8 cellular contexts compared by ENCODE assay signal in the genomic region with DNA sequence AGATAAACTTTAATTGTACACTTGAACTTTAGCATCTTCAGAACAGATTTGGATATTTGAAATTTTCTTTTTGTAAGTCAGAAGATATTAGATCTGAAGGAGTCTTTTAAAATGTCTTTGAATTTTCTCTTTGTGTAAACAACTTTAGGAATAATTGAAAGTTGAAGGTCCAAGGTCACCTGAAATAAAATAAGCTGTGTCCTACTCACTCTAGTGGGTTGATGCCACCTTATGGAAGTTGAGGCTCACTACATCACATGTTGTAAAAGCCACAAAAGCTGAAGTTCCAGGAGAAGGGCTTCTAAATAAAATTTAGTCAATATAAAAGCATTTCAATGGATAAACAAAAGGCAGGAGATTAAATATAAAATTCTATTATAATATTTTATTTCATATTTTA.
DNase-seq lines count a peak whose midpoint lies in the region; TF ChIP-seq lines count a peak whose summit lies in the region.

No MANE protein-coding gene starts in this region.

- H3K4me3 Mint-ChIP-seq in HFFc6, result no peak overlapping the region
- no peak overlapping the region for H3K4me3 Mint-ChIP-seq in endodermal cell

- H3K27me3 Mint-ChIP-seq in HFFc6 (ENCODE audit: insufficient read depth) (no peaks in the 10 kb centered on the region; the same call in 1 of the 2 replicates), endodermal cell (ENCODE audit: insufficient read depth) (no peaks in the 10 kb centered on the region)

- H3K4me1 ChIP-seq in endodermal cell (ENCODE audit: control insufficient read depth, insufficient read depth, low read length), result no peaks in the 10 kb centered on the region

- no peaks in the 10 kb centered on the region for H3K36me3 Mint-ChIP-seq in HFFc6 (ENCODE audit: low read depth)
- H3K36me3 Mint-ChIP-seq in endodermal cell (ENCODE audit: low read depth), result no peaks in the 10 kb centered on the region

- H3K9ac ChIP-seq in endodermal cell (ENCODE audit: extremely low read depth, low read length, poor library complexity, severe bottlenecking), result no peak overlapping the region

- DNase-seq in SIG-M5 treated with dmso at 0.1 percent for 504 hours (lab: John Stamatoyannopoulos, UW; ENCODE audit: unreplicated experiment) (peak; percentile 55), SIG-M5 (lab: John Stamatoyannopoulos, UW) (no peak), HFFc6 (peak; percentile 10), NCI-H460 (ENCODE audit: extremely low read depth, low read depth) (peak; percentile 27), endodermal cell (no peak), superior temporal gyrus (ENCODE audit: extremely low spot score) (peak; percentile 79), 8988T (no peak), H7 (no peak)

- H3K4me1 Mint-ChIP-seq in HFFc6 (ENCODE audit: low read depth) (peaks cover 7% of the 10 kb centered on the region; the same call in 1 of the 2 replicates), endodermal cell (peaks cover 17% of the 10 kb centered on the region)

- TF ChIP-seq CTCF in HFFc6 (IDR thresholded peaks at IDR 0.05) (peak; percentile 79), endodermal cell (conservative IDR thresholded peaks at IDR 0.05) (peak; percentile 84)

- H3K36me3 ChIP-seq in endodermal cell (ENCODE audit: control insufficient read depth, insufficient read depth, low read length), result no peaks in the 10 kb centered on the region
- H3K36me3 ChIP-seq in H7 (replicated peaks; ENCODE audit: control insufficient read depth, insufficient read depth, low read length), result no peaks in the 10 kb centered on the region

- no peak overlapping the region for H3K4me3 ChIP-seq in endodermal cell (ENCODE audit: low read length)
- no peak overlapping the region for H3K4me3 ChIP-seq in H7 (ENCODE audit: insufficient read depth, low read depth, low read length)

- H3K9me3 Mint-ChIP-seq in HFFc6 (no peaks in the 10 kb centered on the region), endodermal cell (no peaks in the 10 kb centered on the region)

- no peaks in the 10 kb centered on the region for H3K9me3 ChIP-seq in endodermal cell (ENCODE audit: control insufficient read depth, low read length)

- H3K27ac Mint-ChIP-seq in HFFc6 (no peak overlapping the region), endodermal cell (no peak overlapping the region)

- no peak overlapping the region for H3K27ac ChIP-seq in endodermal cell (ENCODE audit: low read depth, low read length)

- no peaks in the 10 kb centered on the region for H3K27me3 ChIP-seq in endodermal cell (ENCODE audit: control insufficient read depth, insufficient read depth, low read length, poor library complexity, severe bottlenecking)
- H3K27me3 ChIP-seq in H7 (ENCODE audit: control insufficient read depth, insufficient read depth, low read length), result no peaks in the 10 kb centered on the region

Comparison
In these comparisons a context has a peak if more than half of its experiments do, and no peak if none do; other contexts are left out.
1. DNase-seq: peak in SIG-M5 treated with dmso at 0.1 percent for 504 hours (single experiment), HFFc6 (single experiment), NCI-H460 (single experiment) and superior temporal gyrus (single experiment); none in SIG-M5 (single experiment), endodermal cell (single experiment), 8988T (single experiment) and H7 (single experiment).